ENCODE assay signal across 25 cellular contexts in genomic region chr19:5145521-5146511, GRCh38.
DNase-seq lines count a peak whose midpoint lies in the region; ATAC-seq, FAIRE-seq and TF ChIP-seq lines count a peak whose summit lies in the region.
"Had no signal": no experiment of that assay in that cellular context is flagged by ENCODE, and none has a peak within 500 bp of the region (broad histone marks: within the 10 kb centered on the region; RNA-seq: fewer than 3 reads in every experiment).

No MANE protein-coding gene starts in this region.

- intact Hi-C loops in K562 (cut with micrococcal nuclease) (no loop called here), lower lobe of right lung (cut with DNase I) (no loop called here), psoas muscle (cut with DNase I) (no loop called here)

- no peak overlapping the region for H3K9ac ChIP-seq in K562 (ENCODE audit: insufficient read depth in 1 of 2, low read depth in 2 of 2, low read length in 2 of 2)
- H3K9ac ChIP-seq: BLaER1 had no signal

- TF ChIP-seq RAD21 in K562 (CRISPR knock-in tag; conservative IDR thresholded peaks at IDR 0.05 in 1 of 2, IDR thresholded peaks at IDR 0.05 in 1 of 2), result no peak

- WGBS in K562 (ENCODE audit: insufficient coverage, low coverage, missing lambda C conversion rate), result 95% methylated on average over 33 of the region's 52 CpGs
- WGBS in psoas muscle, 3 donors, result 92 to 94% (median 94%) methylated on average over 51 to 52 of the region's 52 CpGs
- WGBS in tibial nerve, 2 donors, result 90 to 93% methylated on average over 47 to 52 of the region's 52 CpGs

- H2AFZ ChIP-seq in K562 (ENCODE audit: low read depth, low read length), result no peak overlapping the region

- no TSS peak for BruUV-seq in K562 (replicated peaks; lab: Mats Ljungman, UMichigan)

- H3K4me1 ChIP-seq in K562 (replicated peaks in 1 of 2; ENCODE audit: control insufficient read depth in 2 of 2, insufficient read depth in 2 of 2, low read length in 2 of 2) (peaks cover 0 to 27% of the 10 kb centered on the region in 2 experiments; a peak in 1 of 5 replicates), lower lobe of right lung (no peaks in the 10 kb centered on the region), psoas muscle (no peaks in the 10 kb centered on the region), tibial nerve (no peaks in the 10 kb centered on the region)
- H3K4me1 ChIP-seq: left lung, SJSA1, tibial artery had no signal

- TF ChIP-seq POLR2A in K562 (conservative IDR thresholded peaks at IDR 0.05), result no peak
- no peak for TF ChIP-seq POLR2A in tibial nerve (IDR thresholded peaks at IDR 0.05)

- no peaks in the 10 kb centered on the region for H3K9me3 ChIP-seq in K562 (replicated peaks; ENCODE audit: control insufficient read depth, insufficient read depth, low read depth, low read length)
- H3K9me3 ChIP-seq in lower lobe of right lung, result no peaks in the 10 kb centered on the region
- H3K9me3 ChIP-seq in psoas muscle, result no peaks in the 10 kb centered on the region
- H3K9me3 ChIP-seq in tibial nerve, result no peaks in the 10 kb centered on the region
- H3K9me3 ChIP-seq: BLaER1, left lung, SJSA1, tibial artery had no signal

- H3K4me3 ChIP-seq in H7 (ENCODE audit: insufficient read depth, low read depth, low read length), result no peak overlapping the region
- no peak overlapping the region for H3K4me3 ChIP-seq in K562
- no peak overlapping the region for H3K4me3 ChIP-seq in lower lobe of right lung
- no peak overlapping the region for H3K4me3 ChIP-seq in psoas muscle
- no peak overlapping the region for H3K4me3 ChIP-seq in tibial nerve
- H3K4me3 ChIP-seq: BLaER1, left lung, SJSA1, tibial artery had no signal

- CTCF ChIA-PET in K562 (lab: Yijun Ruan, JAX; ENCODE audit: low intra/inter-chr PET ratio), result no interaction called here

- no peak for ATAC-seq in K562
- ATAC-seq in lower lobe of right lung, result no peak
- no peak for ATAC-seq in psoas muscle
- ATAC-seq in GM21390 (IDR thresholded peaks at IDR 0.05; ENCODE audit: unreplicated experiment), result no peak
- ATAC-seq: activated CD8-positive, alpha-beta memory T cell treated with anti-CD3 and anti-CD28 coated beads, Interleukin-2, amount 10 ng/mL, durations not matched to agents 7 days and 5 days; activated T-cell treated with anti-CD3 and anti-CD28 coated beads, Interleukin-2, amount 50 U/mL, for 4 hours; left lung; naive thymus-derived CD4-positive, alpha-beta T cell had no signal

- POLR2A ChIA-PET in K562 (lab: Yijun Ruan, JAX), result interaction anchor here (0.6 to 1.4 kb wide), 3 partner anchors 9 to 845 kb away, joined by 3 to 4 read pairs (median 4); no protein-coding TSS in a partner anchor

- in situ Hi-C loops in K562 (cut with MboI), result no loop called here

- TF ChIP-seq EP300 in K562 (IDR thresholded peaks at IDR 0.05; ENCODE audit: low read length) (no peak), tibial nerve (IDR thresholded peaks at IDR 0.05) (no peak)

- no peak overlapping the region for H3K4me2 ChIP-seq in K562 (ENCODE audit: insufficient read depth, low read length)
- H3K4me2 ChIP-seq: BLaER1 had no signal

- no peaks in the 10 kb centered on the region for H3K79me2 ChIP-seq in K562 (ENCODE audit: control insufficient read depth, insufficient read depth, low read length)

- H3K27ac ChIP-seq in K562 (ENCODE audit: extremely low read depth, low read depth, low read length) (no peak overlapping the region), lower lobe of right lung (no peak overlapping the region), psoas muscle (no peak overlapping the region), tibial nerve (no peak overlapping the region)
- H3K27ac ChIP-seq: BLaER1, left lung, SJSA1, tibial artery, WERI-Rb-1 had no signal

- H3K9me1 ChIP-seq in K562 (ENCODE audit: control insufficient read depth, insufficient read depth, low read length), result no peaks in the 10 kb centered on the region

- H3K36me3 ChIP-seq in H7 (replicated peaks; ENCODE audit: control insufficient read depth, insufficient read depth, low read length), result no peaks in the 10 kb centered on the region
- peaks cover 11% of the 10 kb centered on the region; the same call in 2 of the 3 replicates for H3K36me3 ChIP-seq in K562 (ENCODE audit: control insufficient read depth, insufficient read depth, low read length)
- H3K36me3 ChIP-seq in lower lobe of right lung, result peaks cover 90% of the 10 kb centered on the region
- peaks cover 2 to 68% of the 10 kb centered on the region in 2 donors for H3K36me3 ChIP-seq in psoas muscle (ENCODE audit: insufficient read depth in 1 of 2, low read depth in 1 of 2)
- H3K36me3 ChIP-seq in tibial nerve, result peaks cover 7 to 100% (median 18%) of the 10 kb centered on the region in 3 donors

- DNase-seq in H7 (peak; percentile 65), K562 (ENCODE audit: extremely low read depth in 1 of 4, low spot score in 3 of 4) (no peak), lower lobe of right lung (peak; percentile 37), psoas muscle (peak; percentile 10 to 51), GM19240 (ENCODE audit: insufficient read length, low spot score) (no peak), tibial nerve (ENCODE audit: low spot score in 2 of 2) (no peak)
- DNase-seq: activated CD4-positive, alpha-beta T cell treated with anti-CD3 and anti-CD28 coated beads, Interleukin-2, amount 50 U/mL, for 1 hour; activated CD8-positive, alpha-beta memory T cell treated with anti-CD3 and anti-CD28 coated beads, Interleukin-2, amount 10 ng/mL, durations not matched to agents 7 days and 5 days; activated gamma-delta T cell; activated T-cell treated with anti-CD3 and anti-CD28 coated beads, Interleukin-2, amount 50 U/mL, for 4 hours; DMS 273 treated with DMSO at 0.1 percent for 48 hours; EL; erythroblast; H9; IMR-90; NCI-H446; NCI-H774; stimulated activated CD4-positive, alpha-beta T cell treated with anti-CD3 and anti-CD28 coated beads, Interleukin-2, amount 100 ng/mL, for 48 hours; WERI-Rb-1 had no signal

- no peaks in the 10 kb centered on the region for H4K20me1 ChIP-seq in K562 (replicated peaks; ENCODE audit: control insufficient read depth, insufficient read depth, low read length)

- H3K27me3 ChIP-seq in H7 (ENCODE audit: control insufficient read depth, insufficient read depth, low read length) (no peaks in the 10 kb centered on the region), K562 (ENCODE audit: control insufficient read depth in 2 of 2, insufficient read depth in 2 of 2, low read length in 2 of 2) (no peaks in the 10 kb centered on the region), lower lobe of right lung (ENCODE audit: low read depth) (no peaks in the 10 kb centered on the region), psoas muscle (ENCODE audit: insufficient read depth in 3 of 3, low read length in 2 of 3) (no peaks in the 10 kb centered on the region), tibial nerve (no peaks in the 10 kb centered on the region)
- H3K27me3 ChIP-seq: left lung, SJSA1, tibial artery had no signal

- TF ChIP-seq CTCF in K562 (IDR thresholded peaks at IDR 0.05 in 2 of 3, conservative IDR thresholded peaks at IDR 0.05 in 1 of 3; ENCODE audit: insufficient read depth in 2 of 3, low read depth in 1 of 3, low read length in 3 of 3), result no peak
- TF ChIP-seq CTCF in lower lobe of right lung (IDR thresholded peaks at IDR 0.05), result no peak
- TF ChIP-seq CTCF in psoas muscle (IDR thresholded peaks at IDR 0.05), result no peak
- TF ChIP-seq CTCF in tibial nerve (IDR thresholded peaks at IDR 0.05), result no peak

- FAIRE-seq in K562 (lab: Jason Lieb, UNC), result no peak

TF ChIP-seq in K562, 482 proteins besides CTCF, POLR2A, EP300 and RAD21:
- TF ChIP-seq ATF2 (CRISPR knock-in tag; IDR thresholded peaks at IDR 0.05) (no peak), ZNF785 (CRISPR knock-in tag; IDR thresholded peaks at IDR 0.05) (no peak), ZNF740 (CRISPR knock-in tag; IDR thresholded peaks at IDR 0.05) (0 out of 2 replicates have a peak, but pooled peaks have one; percentile 12), ZNF740 (tag; IDR thresholded peaks at IDR 0.05) (no peak), MXD1 (CRISPR knock-in tag; IDR thresholded peaks at IDR 0.05; ENCODE audit: borderline replicate concordance, poor library complexity, severe bottlenecking) (no peak), TCF7L2 (IDR thresholded peaks at IDR 0.05; ENCODE audit: low read depth, low read length) (no peak), ZNF695 (CRISPR knock-in tag; IDR thresholded peaks at IDR 0.05) (no peak), ZNF507 (tag; conservative IDR thresholded peaks at IDR 0.05) (no peak)

Comparison
In these comparisons a context has a peak if more than half of its experiments do, and no peak if none do; other contexts are left out.
1. DNase-seq: peak in H7 (single experiment), lower lobe of right lung (single experiment) and psoas muscle (2 of 2); none in K562 (0 of 4), GM19240 (single experiment) and tibial nerve (0 of 2).